Comparison of ENCODE assay signal across 8 cellular contexts in the genomic region with DNA sequence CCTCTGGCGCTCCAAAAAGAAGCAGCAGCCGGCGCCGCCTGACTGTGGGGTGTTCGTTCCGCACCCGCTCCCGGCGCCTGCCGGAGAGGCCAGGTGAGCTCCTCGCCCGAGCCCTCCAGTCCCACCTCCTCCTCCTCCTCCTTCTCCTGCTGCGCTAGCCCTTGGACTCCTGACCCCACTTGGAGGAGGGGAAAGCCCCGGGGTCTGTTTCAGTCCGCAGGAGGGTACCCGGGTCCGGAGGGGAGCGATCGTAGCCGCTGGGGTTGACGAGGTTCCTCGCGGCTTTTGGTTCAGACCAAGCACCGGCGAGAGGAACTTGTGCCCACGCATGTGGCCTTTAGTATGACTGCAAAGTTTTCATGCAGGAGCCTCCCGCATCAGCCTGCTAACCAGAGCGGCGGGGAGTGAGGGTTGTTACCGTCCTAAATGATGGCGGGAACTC. TPM values are rescaled to one million over a fixed set of nuclear protein-coding genes. Genes with fewer than 3 reads are reported as not detected.
A peak's percentile ranks its signal among the peaks of the same experiment; 100 is the strongest.
DNase-seq lines count a peak whose midpoint lies in the region; ATAC-seq and TF ChIP-seq lines count a peak whose summit lies in the region.

No MANE protein-coding gene starts in this region.

- POLR2A ChIA-PET in activated CD8-positive, alpha-beta T cell treated with anti-CD3 and anti-CD28 coated beads, Interleukin-2, amount 10 ng/mL, durations not matched to agents 7 days and 5 days (lab: Charles Lee) = no interaction called here

- peaks cover 48% of the 10 kb centered on the region for H3K27me3 Mint-ChIP-seq in activated CD8-positive, alpha-beta T cell treated with anti-CD3 and anti-CD28 coated beads, Interleukin-2, amount 10 ng/mL, durations not matched to agents 7 days and 5 days (ENCODE audit: low read depth)

- peak overlapping the region; percentile 62 for H3K4me3 Mint-ChIP-seq in activated CD8-positive, alpha-beta T cell treated with anti-CD3 and anti-CD28 coated beads, Interleukin-2, amount 10 ng/mL, durations not matched to agents 7 days and 5 days

- H3K36me3 ChIP-seq in trophoblast cell (ENCODE audit: control insufficient read depth in 1 of 2, insufficient read depth in 2 of 2, low read length in 2 of 2) = no peaks in the 10 kb centered on the region

- H3K36me3 Mint-ChIP-seq in activated CD8-positive, alpha-beta T cell treated with anti-CD3 and anti-CD28 coated beads, Interleukin-2, amount 10 ng/mL, durations not matched to agents 7 days and 5 days (ENCODE audit: low read depth) = no peaks in the 10 kb centered on the region

- no peak overlapping the region for H3K23ac ChIP-seq in trophoblast cell (ENCODE audit: low read length)

- H4K91ac ChIP-seq in trophoblast cell (ENCODE audit: low read depth, low read length) = no peak overlapping the region

- H3K9me3 Mint-ChIP-seq in activated CD8-positive, alpha-beta T cell treated with anti-CD3 and anti-CD28 coated beads, Interleukin-2, amount 10 ng/mL, durations not matched to agents 7 days and 5 days (ENCODE audit: insufficient read depth) = no peaks in the 10 kb centered on the region

- peaks cover 3 to 8% of the 10 kb centered on the region in 2 experiments for H3K4me1 ChIP-seq in trophoblast cell (ENCODE audit: control insufficient read depth in 1 of 2, insufficient read depth in 2 of 2, low read length in 2 of 2)

- H3K14ac ChIP-seq in trophoblast cell (ENCODE audit: low read length) = no peak overlapping the region

- WGBS in trophoblast cell (ENCODE audit: extremely low coverage, insufficient coverage, insufficient read length) = no CpG with 5 or more reads among the region's 31 CpGs

- H3K4me3 ChIP-seq in fibroblast of mammary gland (ENCODE audit: control insufficient read depth, low read depth, low read length) (peak overlapping the region; percentile 26), trophoblast cell (ENCODE audit: low read depth, low read length) (peak overlapping the region; percentile 72)

- DNase-seq in NCI-H2107 treated with DMSO at 0.1 percent for 48 hours (lab: John Stamatoyannopoulos, UW; ENCODE audit: unreplicated experiment) = peak; percentile 21
- no peak for DNase-seq in NCI-H2107 (lab: John Stamatoyannopoulos, UW)
- peak; percentile 66 for DNase-seq in HT-29 (ENCODE audit: low spot score)
- no peak for DNase-seq in activated CD8-positive, alpha-beta T cell treated with anti-CD3 and anti-CD28 coated beads, Interleukin-2, amount 10 ng/mL, durations not matched to agents 7 days and 5 days
- DNase-seq in fibroblast of mammary gland (ENCODE audit: low read depth) = no peak
- DNase-seq in trophoblast cell = peak; percentile 15 to 62
- DNase-seq in pons (ENCODE audit: low spot score) = no peak
- no peak for DNase-seq in GM19240 (ENCODE audit: insufficient read length, low spot score)

- no peaks in the 10 kb centered on the region for H3K9me3 ChIP-seq in trophoblast cell (ENCODE audit: insufficient read depth, low read depth, low read length)

- peak; percentile 18 for ATAC-seq in activated CD8-positive, alpha-beta T cell treated with anti-CD3 and anti-CD28 coated beads, Interleukin-2, amount 10 ng/mL, durations not matched to agents 7 days and 5 days

- no peak overlapping the region for H2BK120ac ChIP-seq in trophoblast cell (ENCODE audit: insufficient read depth, low read length, poor library complexity)

- H3K27ac Mint-ChIP-seq in activated CD8-positive, alpha-beta T cell treated with anti-CD3 and anti-CD28 coated beads, Interleukin-2, amount 10 ng/mL, durations not matched to agents 7 days and 5 days = no peak overlapping the region

- CTCF ChIA-PET in activated CD8-positive, alpha-beta T cell treated with anti-CD3 and anti-CD28 coated beads, Interleukin-2, amount 10 ng/mL, durations not matched to agents 7 days and 5 days (lab: Charles Lee) = interaction anchor here (0.8 to 2.2 kb wide), 17 partner anchors 9 to 618 kb away, joined by 3 to 23 read pairs (median 4); no protein-coding TSS in a partner anchor

- H3K18ac ChIP-seq in trophoblast cell (ENCODE audit: low read length) = no peak overlapping the region

- no peak overlapping the region for H4K8ac ChIP-seq in trophoblast cell (ENCODE audit: low read depth, low read length)

- H2BK5ac ChIP-seq in trophoblast cell (ENCODE audit: low read depth, low read length, poor library complexity) = no peak overlapping the region

- peak overlapping the region; percentile 46 for H3K9ac ChIP-seq in trophoblast cell (ENCODE audit: low read length)

- peak overlapping the region; percentile 61 for H2AFZ ChIP-seq in trophoblast cell (ENCODE audit: insufficient read depth, low read length, poor library complexity)

- peaks cover 8% of the 10 kb centered on the region for H3K27me3 ChIP-seq in trophoblast cell (ENCODE audit: insufficient read depth, low read length)

- no peak overlapping the region for H3K27ac ChIP-seq in trophoblast cell (ENCODE audit: low read depth, low read length)

- H2BK12ac ChIP-seq in trophoblast cell (ENCODE audit: low read length) = no peak overlapping the region

- no peaks in the 10 kb centered on the region for H3K79me1 ChIP-seq in trophoblast cell (ENCODE audit: low read length)

- H3K4me1 Mint-ChIP-seq in activated CD8-positive, alpha-beta T cell treated with anti-CD3 and anti-CD28 coated beads, Interleukin-2, amount 10 ng/mL, durations not matched to agents 7 days and 5 days (ENCODE audit: low read depth) = peaks cover 11% of the 10 kb centered on the region

- H4K12ac ChIP-seq in trophoblast cell (ENCODE audit: low read depth, low read length) = no peak overlapping the region

- TF ChIP-seq CTCF in fibroblast of mammary gland (conservative IDR thresholded peaks at IDR 0.05; ENCODE audit: control insufficient read depth, insufficient read depth, low read depth, low read length) = no peak

- H2AK5ac ChIP-seq in trophoblast cell (ENCODE audit: low read length) = no peak overlapping the region

- no peak overlapping the region for H3K4ac ChIP-seq in trophoblast cell (ENCODE audit: low read depth, low read length)

- H3K79me2 ChIP-seq in trophoblast cell (ENCODE audit: control insufficient read depth, insufficient read depth, low read length, poor library complexity) = no peaks in the 10 kb centered on the region

- peak overlapping the region; percentile 98 for H3K4me2 ChIP-seq in trophoblast cell (ENCODE audit: low read length)

RNA-seq across cellular contexts. Expression of a gene that starts 0.5 kb away (rescaled TPM):
- total RNA-seq in HT-29 (2014; rRNA removed; shearing (Covaris generic)) = 31.3 and 31.7 TPM in 2 replicates
- total RNA-seq in activated CD8-positive, alpha-beta T cell treated with anti-CD3 and anti-CD28 coated beads, Interleukin-2, amount 10 ng/mL, durations not matched to agents 7 days and 5 days = 10 to 100 TPM; 34.9 to 36.8 TPM
- 7.2 and 7.8 TPM in 2 replicates for polyA plus RNA-seq in trophoblast cell (2013)

RNA-seq across cellular contexts. Expression of a gene that starts 35.5 kb away (rescaled TPM):
- 17.0 and 19.8 TPM in 2 replicates for total RNA-seq in HT-29 (2014; rRNA removed; shearing (Covaris generic))
- total RNA-seq in activated CD8-positive, alpha-beta T cell treated with anti-CD3 and anti-CD28 coated beads, Interleukin-2, amount 10 ng/mL, durations not matched to agents 7 days and 5 days = 10 to 100 TPM; 31.6 to 36.0 TPM
- 26.3 and 26.4 TPM in 2 replicates for polyA plus RNA-seq in trophoblast cell (2013)

Comparison
In these comparisons a context has a peak if more than half of its experiments do, and no peak if none do; other contexts are left out.
1. DNase-seq: peak in NCI-H2107 treated with DMSO at 0.1 percent for 48 hours (single experiment), HT-29 (single experiment) and trophoblast cell (2 of 2); none in NCI-H2107 (single experiment), activated CD8-positive, alpha-beta T cell treated with anti-CD3 and anti-CD28 coated beads, Interleukin-2, amount 10 ng/mL, durations not matched to agents 7 days and 5 days (single experiment), fibroblast of mammary gland (single experiment), pons (single experiment) and GM19240 (single experiment).